Comparison of ENCODE assay signal across 10 cellular contexts in genomic region chr7:22444181-22444966, GRCh38. TPM values are rescaled to one million over a fixed set of nuclear protein-coding genes. Genes with fewer than 3 reads are reported as not detected.
DNase-seq lines count a peak whose midpoint lies in the region; ATAC-seq and TF ChIP-seq lines count a peak whose summit lies in the region.
"Had no signal": no experiment of that assay in that cellular context is flagged by ENCODE, and none has a peak within 500 bp of the region (broad histone marks: within the 10 kb centered on the region; RNA-seq: fewer than 3 reads in every experiment).

No MANE protein-coding gene starts in this region.

- TF ChIP-seq CTCF in testis (IDR thresholded peaks at IDR 0.05) = no peak

- H3K4me3 ChIP-seq in SJCRH30 (no peak overlapping the region), testis (no peak overlapping the region)

- no peaks in the 10 kb centered on the region for H3K9me3 ChIP-seq in SJCRH30 (replicated peaks)
- H3K9me3 ChIP-seq in testis = no peaks in the 10 kb centered on the region
- H3K9me3 ChIP-seq: thoracic aorta had no signal

- H3K27me3 ChIP-seq in SJCRH30 = no peaks in the 10 kb centered on the region
- no peaks in the 10 kb centered on the region for H3K27me3 ChIP-seq in testis

- TF ChIP-seq POLR2A in testis (IDR thresholded peaks at IDR 0.05) = no peak

- intact Hi-C loops in testis (cut with DNase I; ENCODE audit: low total_unique reads) = no loop called here

- 74 to 78% methylated on average over 11 of the region's 11 CpGs for WGBS in testis, 2 donors

- DNase-seq in NCI-H1092 treated with DMSO at 0.1 percent for 48 hours (lab: John Stamatoyannopoulos, UW) (peak; percentile 35), NCI-H1092 (lab: John Stamatoyannopoulos, UW) (no peak), SJCRH30 (peak; percentile 47 to 80), kidney tubule cell (ENCODE audit: low spot score) (peak; percentile 94), testis (peak; percentile 82), GOT3 (lab: John Stamatoyannopoulos, UW) (no peak), COLO668 (lab: John Stamatoyannopoulos, UW; ENCODE audit: unreplicated experiment) (no peak)
- DNase-seq: endodermal cell had no signal

- ATAC-seq in HG03025 (IDR thresholded peaks at IDR 0.05; ENCODE audit: low FRiP score, unreplicated experiment) = no peak

- no peaks in the 10 kb centered on the region for H3K36me3 ChIP-seq in SJCRH30
- H3K36me3 ChIP-seq in testis (ENCODE audit: low read depth, missing control alignments) = no peaks in the 10 kb centered on the region
- H3K36me3 ChIP-seq: thoracic aorta had no signal

- H3K4me1 ChIP-seq in SJCRH30 = peaks cover 27% of the 10 kb centered on the region
- peaks cover 22% of the 10 kb centered on the region for H3K4me1 ChIP-seq in testis

- H3K27ac ChIP-seq in SJCRH30 (peak overlapping the region; percentile 12; the same call in 1 of the 2 replicates), testis (peak overlapping the region; percentile 68)
- H3K27ac ChIP-seq: thoracic aorta had no signal

RNA-seq across cellular contexts. Expression of gene STEAP1B, which starts 55.6 kb away (rescaled TPM):
- total RNA-seq in SJCRH30 (2014; rRNA removed; shearing (Covaris generic)) = 0.23 TPM in 1 of 2 replicates, not detected in the other
- 10 to 100 TPM; 11.3 TPM for total RNA-seq in testis
- polyA plus RNA-seq in testis (ENCODE audit: insufficient read depth, low read depth, low replicate concordance) = 7.4 TPM

Comparison
In these comparisons a context has a peak if more than half of its experiments do, and no peak if none do; other contexts are left out.
1. DNase-seq: peak in NCI-H1092 treated with DMSO at 0.1 percent for 48 hours (single experiment), SJCRH30 (2 of 2), kidney tubule cell (single experiment) and testis (single experiment); none in NCI-H1092 (single experiment), GOT3 (single experiment) and COLO668 (single experiment).